ENCODE assay signal across 20 cellular contexts in the genomic region with DNA sequence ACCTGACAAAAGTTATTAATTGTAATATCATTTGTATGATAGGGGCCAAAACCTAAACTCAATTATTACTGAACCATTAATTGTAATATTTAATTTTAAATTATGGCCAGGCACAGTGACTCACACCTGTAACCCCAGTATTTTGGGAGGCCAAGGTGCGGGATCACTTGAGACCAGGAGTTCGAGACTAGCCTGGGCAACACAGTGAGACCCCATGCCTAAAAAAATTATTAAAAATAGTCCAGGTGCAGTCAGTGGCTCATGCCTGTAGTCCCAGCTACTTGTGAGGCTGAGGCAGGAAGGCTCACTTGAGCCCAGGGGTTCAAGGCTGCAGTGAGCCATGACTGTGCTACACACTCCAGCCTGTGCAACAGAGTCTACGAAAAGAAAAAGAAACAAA. TPM values are rescaled to one million over a fixed set of nuclear protein-coding genes. Genes with fewer than 3 reads are reported as not detected.
DNase-seq lines count a peak whose midpoint lies in the region; ATAC-seq, FAIRE-seq and TF ChIP-seq lines count a peak whose summit lies in the region.
"Had no signal": no experiment of that assay in that cellular context is flagged by ENCODE, and none has a peak within 500 bp of the region (broad histone marks: within the 10 kb centered on the region; RNA-seq: fewer than 3 reads in every experiment).

No MANE protein-coding gene starts in this region.

- no peak overlapping the region for H3K27ac Mint-ChIP-seq in WTC11
- H3K27ac Mint-ChIP-seq: CD14-positive monocyte; CD4-positive, alpha-beta memory T cell; CD4-positive, CD25-positive, alpha-beta regulatory T cell; CD8-positive, alpha-beta memory T cell had no signal

- H2AFZ ChIP-seq in K562 (ENCODE audit: low read depth, low read length), result no peak overlapping the region

- DNase-seq in WTC11 (ENCODE audit: low spot score), result no peak
- DNase-seq in K562 (ENCODE audit: extremely low read depth in 1 of 4, low spot score in 3 of 4), result no peak
- no peak for DNase-seq in DMS53 (lab: John Stamatoyannopoulos, UW)
- no peak for DNase-seq in activated T-cell treated with anti-CD3 and anti-CD28 coated beads, Interleukin-2, amount 50 U/mL, for 48 hours
- DNase-seq: 8988T; ACHN; BE2C; C1 segment of cervical spinal cord; CD4-positive, alpha-beta memory T cell; CD4-positive, CD25-positive, alpha-beta regulatory T cell; CD8-positive, alpha-beta memory T cell; COR-L47; DMS 273 treated with DMSO at 0.1 percent for 48 hours; DMS153; DMS79 treated with DMSO at 0.1 percent for 48 hours; GF-D8 had no signal

- peaks cover 27% of the 10 kb centered on the region; the same call in 2 of the 3 replicates for H3K36me3 ChIP-seq in K562 (ENCODE audit: control insufficient read depth, insufficient read depth, low read length)
- H3K36me3 ChIP-seq: BE2C had no signal

- H4K20me1 ChIP-seq in K562 (replicated peaks; ENCODE audit: control insufficient read depth, insufficient read depth, low read length), result peaks cover 13% of the 10 kb centered on the region; the same call in 1 of the 2 replicates

- H3K4me1 ChIP-seq in K562 (replicated peaks in 1 of 2; ENCODE audit: control insufficient read depth in 2 of 2, insufficient read depth in 2 of 2, low read length in 2 of 2), result peaks cover 0 to 2% of the 10 kb centered on the region in 2 experiments; a peak in 1 of 5 replicates
- H3K4me1 ChIP-seq: BE2C had no signal

- H3K9me3 Mint-ChIP-seq in WTC11, result peaks cover 10% of the 10 kb centered on the region
- H3K9me3 Mint-ChIP-seq: CD14-positive monocyte; CD4-positive, alpha-beta memory T cell; CD4-positive, CD25-positive, alpha-beta regulatory T cell; CD8-positive, alpha-beta memory T cell had no signal

- POLR2A ChIA-PET in WTC11 (lab: Charles Lee) (interaction anchor here (1.9 kb wide), 1 partner anchor 18 kb away, joined by 7 read pairs; a partner anchor contains a TSS), K562 (lab: Yijun Ruan, JAX) (interaction anchor here (0.7 to 1.3 kb wide), 2 partner anchors 16 to 18 kb away, joined by 3 read pairs; a partner anchor contains a TSS)

- no peaks in the 10 kb centered on the region for H3K9me3 ChIP-seq in K562 (replicated peaks; ENCODE audit: control insufficient read depth, insufficient read depth, low read depth, low read length)
- H3K9me3 ChIP-seq: BE2C, BLaER1 had no signal

- no peak overlapping the region for H3K27ac ChIP-seq in K562 (ENCODE audit: extremely low read depth, low read depth, low read length)
- H3K27ac ChIP-seq: BLaER1 had no signal

- TF ChIP-seq RAD21 in K562 (CRISPR knock-in tag; conservative IDR thresholded peaks at IDR 0.05 in 1 of 2, IDR thresholded peaks at IDR 0.05 in 1 of 2), result no peak

- no peak for TF ChIP-seq CTCF in WTC11 (IDR thresholded peaks at IDR 0.05)
- no peak for TF ChIP-seq CTCF in K562 (IDR thresholded peaks at IDR 0.05 in 2 of 3, conservative IDR thresholded peaks at IDR 0.05 in 1 of 3; ENCODE audit: insufficient read depth in 2 of 3, low read depth in 1 of 3, low read length in 3 of 3)

- H3K4me1 Mint-ChIP-seq in WTC11, result peaks cover 28% of the 10 kb centered on the region

- H3K4me2 ChIP-seq in K562 (ENCODE audit: insufficient read depth, low read length), result no peak overlapping the region
- H3K4me2 ChIP-seq: BLaER1 had no signal

- H3K4me3 ChIP-seq in K562, result no peak overlapping the region
- H3K4me3 ChIP-seq: BLaER1 had no signal

- intact Hi-C loops in K562 (cut with micrococcal nuclease), result no loop called here

- H3K27me3 Mint-ChIP-seq in WTC11 (ENCODE audit: low read depth), result no peaks in the 10 kb centered on the region
- H3K27me3 Mint-ChIP-seq: CD4-positive, alpha-beta memory T cell; CD4-positive, CD25-positive, alpha-beta regulatory T cell; CD8-positive, alpha-beta memory T cell had no signal

- WGBS in K562 (ENCODE audit: insufficient coverage, low coverage, missing lambda C conversion rate), result 97% methylated on average over 3 of the region's 3 CpGs

- in situ Hi-C loops in K562 (cut with MboI), result no loop called here

- no peak overlapping the region for H3K4me3 Mint-ChIP-seq in WTC11
- H3K4me3 Mint-ChIP-seq: CD14-positive monocyte; CD4-positive, alpha-beta memory T cell; CD4-positive, CD25-positive, alpha-beta regulatory T cell; CD8-positive, alpha-beta memory T cell had no signal

- no peak for FAIRE-seq in K562 (lab: Jason Lieb, UNC)
- FAIRE-seq: GM12891, GM19239 had no signal

- CTCF ChIA-PET in WTC11 (lab: Charles Lee), result interaction anchor here (1.0 kb wide), 1 partner anchor 18 kb away, joined by 3 read pairs; a partner anchor contains a TSS
- CTCF ChIA-PET in K562 (lab: Yijun Ruan, JAX; ENCODE audit: low intra/inter-chr PET ratio), result no interaction called here

- peaks cover 99% of the 10 kb centered on the region for H3K79me2 ChIP-seq in K562 (ENCODE audit: control insufficient read depth, insufficient read depth, low read length)

- H3K9ac ChIP-seq in K562 (ENCODE audit: insufficient read depth in 1 of 2, low read depth in 2 of 2, low read length in 2 of 2), result no peak overlapping the region
- H3K9ac ChIP-seq: BLaER1 had no signal

- no peaks in the 10 kb centered on the region for H3K9me1 ChIP-seq in K562 (ENCODE audit: control insufficient read depth, insufficient read depth, low read length)

- H3K36me3 Mint-ChIP-seq in WTC11, result peaks cover 15% of the 10 kb centered on the region
- H3K36me3 Mint-ChIP-seq: CD14-positive monocyte; CD4-positive, alpha-beta memory T cell; CD4-positive, CD25-positive, alpha-beta regulatory T cell had no signal

- no peak for TF ChIP-seq EP300 in K562 (IDR thresholded peaks at IDR 0.05; ENCODE audit: low read length)

- H3K27me3 ChIP-seq in K562 (ENCODE audit: control insufficient read depth in 2 of 2, insufficient read depth in 2 of 2, low read length in 2 of 2), result no peaks in the 10 kb centered on the region
- H3K27me3 ChIP-seq: BE2C, BLaER1 had no signal

- no TSS peak for BruUV-seq in K562 (replicated peaks; lab: Mats Ljungman, UMichigan)

- no peak for ATAC-seq in WTC11
- ATAC-seq in K562, result peak; percentile 54

- TF ChIP-seq POLR2A in K562 (conservative IDR thresholded peaks at IDR 0.05), result no peak

RNA-seq across cellular contexts. Expression of a gene that starts 18.0 kb away (rescaled TPM):
- total RNA-seq in WTC11 (2021) (83.4 to 91.0 TPM (median 89.0 TPM) in 3 replicates), K562 (2014; rRNA removed) (45.7 and 50.3 TPM in 2 replicates), K562 (2014; rRNA removed; fragmentation: Illumina TruSeq; extraction: Trizol) (70.9 and 73.9 TPM in 2 replicates), K562 (2015; rRNA removed; fragmentation: Illumina TruSeq; extraction: Trizol) (52.1 and 55.4 TPM in 2 replicates), K562 (2021) (75.5 and 75.8 TPM in 2 replicates)
- 16.8 and 38.4 TPM in 2 replicates for total RNA-seq in K562 (2011; cell fraction: chromatin; rRNA removed; ENCODE audit: low replicate concordance)
- total RNA-seq in K562 (2011; cell fraction: nucleolus; rRNA removed), result 8.3 and 12.4 TPM in 2 replicates
- 18.7 and 34.4 TPM in 2 replicates for total RNA-seq in K562 (2011; cell fraction: nucleoplasm; rRNA removed)
- polyA plus RNA-seq in K562 (2011; rRNA removed) (59.3 and 64.8 TPM in 2 replicates), K562 (2014; fragmentation: Illumina TruSeq; extraction: Trizol) (53.3 and 57.2 TPM in 2 replicates), K562 (2014; fragmentation: Nextera tagmentation; extraction: Ambion mirVana) (10 to 100 TPM; 49.3 to 55.5 TPM), K562 (2014; rRNA removed) (36.2 and 41.7 TPM in 2 replicates)
- polyA plus RNA-seq in K562 (2011; cell fraction: cytosol; rRNA removed), result 11.1 and 20.7 TPM in 2 replicates
- 25.7 and 27.4 TPM in 2 replicates for polyA plus RNA-seq in K562 (2011; cell fraction: nucleus; rRNA removed)
- 24.5 and 35.5 TPM in 2 replicates for polyA plus RNA-seq in K562 (2012)
- 63.7 and 64.8 TPM in 2 replicates for polyA minus RNA-seq in K562 (2011; rRNA and poly(A)+ RNA removed)
- 35.0 and 42.0 TPM in 2 replicates for polyA minus RNA-seq in K562 (2011; cell fraction: cytosol; rRNA and poly(A)+ RNA removed)
- polyA minus RNA-seq in K562 (2011; cell fraction: nucleus; rRNA and poly(A)+ RNA removed), result 14.9 and 27.1 TPM in 2 replicates

RNA-seq across cellular contexts. Expression of a gene that starts 18.7 kb away (rescaled TPM):
- total RNA-seq in WTC11 (2021) (412 to 435 TPM (median 421 TPM) in 3 replicates), K562 (2014; rRNA removed) (127 and 147 TPM in 2 replicates), K562 (2014; rRNA removed; fragmentation: Illumina TruSeq; extraction: Trizol) (302 and 365 TPM in 2 replicates), K562 (2015; rRNA removed; fragmentation: Illumina TruSeq; extraction: Trizol) (247 and 260 TPM in 2 replicates), K562 (2021) (387 and 392 TPM in 2 replicates)
- 79.1 and 160 TPM in 2 replicates for total RNA-seq in K562 (2011; cell fraction: chromatin; rRNA removed; ENCODE audit: low replicate concordance)
- total RNA-seq in K562 (2011; cell fraction: nucleolus; rRNA removed), result 41.7 and 48.4 TPM in 2 replicates
- 91.3 and 181 TPM in 2 replicates for total RNA-seq in K562 (2011; cell fraction: nucleoplasm; rRNA removed)
- polyA plus RNA-seq in K562 (2011; rRNA removed) (467 and 587 TPM in 2 replicates), K562 (2014; fragmentation: Illumina TruSeq; extraction: Trizol) (399 and 469 TPM in 2 replicates), K562 (2014; fragmentation: Nextera tagmentation; extraction: Ambion mirVana) (100 to 1,000 TPM; 385 to 490 TPM), K562 (2014; rRNA removed) (353 and 354 TPM in 2 replicates)
- 218 and 393 TPM in 2 replicates for polyA plus RNA-seq in K562 (2011; cell fraction: cytosol; rRNA removed)
- 127 and 173 TPM in 2 replicates for polyA plus RNA-seq in K562 (2011; cell fraction: nucleus; rRNA removed)
- 209 and 259 TPM in 2 replicates for polyA plus RNA-seq in K562 (2012)
- 322 and 325 TPM in 2 replicates for polyA minus RNA-seq in K562 (2011; rRNA and poly(A)+ RNA removed)
- polyA minus RNA-seq in K562 (2011; cell fraction: cytosol; rRNA and poly(A)+ RNA removed), result 97.4 and 119 TPM in 2 replicates
- 63.0 and 105 TPM in 2 replicates for polyA minus RNA-seq in K562 (2011; cell fraction: nucleus; rRNA and poly(A)+ RNA removed)

RNA-seq across cellular contexts. Expression of a gene that starts 30.1 kb away (rescaled TPM):
- total RNA-seq in WTC11 (2021), result 12.6 to 15.6 TPM (median 14.6 TPM) in 3 replicates
- 23.6 and 58.4 TPM in 2 replicates for total RNA-seq in K562 (2011; cell fraction: chromatin; rRNA removed; ENCODE audit: low replicate concordance)
- total RNA-seq in K562 (2011; cell fraction: nucleolus; rRNA removed), result 11.5 and 13.7 TPM in 2 replicates
- 23.2 and 30.4 TPM in 2 replicates for total RNA-seq in K562 (2011; cell fraction: nucleoplasm; rRNA removed)
- 7.7 and 11.1 TPM in 2 replicates for total RNA-seq in K562 (2014; rRNA removed)
- 16.2 and 19.7 TPM in 2 replicates for total RNA-seq in K562 (2014; rRNA removed; fragmentation: Illumina TruSeq; extraction: Trizol)
- 12.6 and 13.7 TPM in 2 replicates for total RNA-seq in K562 (2015; rRNA removed; fragmentation: Illumina TruSeq; extraction: Trizol)
- total RNA-seq in K562 (2021), result 9.3 and 14.1 TPM in 2 replicates
- polyA plus RNA-seq in K562 (2011; rRNA removed), result 20.3 and 25.0 TPM in 2 replicates
- polyA plus RNA-seq in K562 (2011; cell fraction: cytosol; rRNA removed), result 4.5 and 11.3 TPM in 2 replicates
- 14.2 and 26.2 TPM in 2 replicates for polyA plus RNA-seq in K562 (2011; cell fraction: nucleus; rRNA removed)
- polyA plus RNA-seq in K562 (2012), result 6.4 and 6.5 TPM in 2 replicates
- polyA plus RNA-seq in K562 (2014; fragmentation: Illumina TruSeq; extraction: Trizol), result 11.2 and 11.4 TPM in 2 replicates
- polyA plus RNA-seq in K562 (2014; fragmentation: Nextera tagmentation; extraction: Ambion mirVana), result 10 to 100 TPM; 16.8 to 29.7 TPM
- polyA plus RNA-seq in K562 (2014; rRNA removed), result 8.6 and 8.8 TPM in 2 replicates
- 40.2 and 41.6 TPM in 2 replicates for polyA minus RNA-seq in K562 (2011; rRNA and poly(A)+ RNA removed)
- polyA minus RNA-seq in K562 (2011; cell fraction: cytosol; rRNA and poly(A)+ RNA removed), result 6.3 and 9.5 TPM in 2 replicates
- polyA minus RNA-seq in K562 (2011; cell fraction: nucleus; rRNA and poly(A)+ RNA removed), result 17.1 and 32.8 TPM in 2 replicates

RNA-seq across cellular contexts. Expression of a gene that starts 50.0 kb away (rescaled TPM):
- total RNA-seq in WTC11 (2021) (113 to 138 TPM (median 116 TPM) in 3 replicates), K562 (2014; rRNA removed) (142 and 175 TPM in 2 replicates), K562 (2014; rRNA removed; fragmentation: Illumina TruSeq; extraction: Trizol) (178 and 198 TPM in 2 replicates), K562 (2015; rRNA removed; fragmentation: Illumina TruSeq; extraction: Trizol) (143 and 155 TPM in 2 replicates), K562 (2021) (202 and 205 TPM in 2 replicates)
- total RNA-seq in K562 (2011; cell fraction: chromatin; rRNA removed; ENCODE audit: low replicate concordance), result 163 and 301 TPM in 2 replicates
- total RNA-seq in K562 (2011; cell fraction: nucleolus; rRNA removed), result 80.3 and 81.5 TPM in 2 replicates
- total RNA-seq in K562 (2011; cell fraction: nucleoplasm; rRNA removed), result 140 and 145 TPM in 2 replicates
- polyA plus RNA-seq in K562 (2011; rRNA removed) (145 and 208 TPM in 2 replicates), K562 (2014; fragmentation: Illumina TruSeq; extraction: Trizol) (185 and 311 TPM in 2 replicates), K562 (2014; fragmentation: Nextera tagmentation; extraction: Ambion mirVana) (100 to 1,000 TPM; 300 to 341 TPM), K562 (2014; rRNA removed) (96.2 and 124 TPM in 2 replicates)
- 37.0 and 57.4 TPM in 2 replicates for polyA plus RNA-seq in K562 (2011; cell fraction: cytosol; rRNA removed)
- polyA plus RNA-seq in K562 (2011; cell fraction: nucleus; rRNA removed), result 76.3 and 90.4 TPM in 2 replicates
- 124 and 146 TPM in 2 replicates for polyA plus RNA-seq in K562 (2012)
- polyA minus RNA-seq in K562 (2011; rRNA and poly(A)+ RNA removed), result 595 and 707 TPM in 2 replicates
- 124 and 152 TPM in 2 replicates for polyA minus RNA-seq in K562 (2011; cell fraction: cytosol; rRNA and poly(A)+ RNA removed)
- 88.9 and 167 TPM in 2 replicates for polyA minus RNA-seq in K562 (2011; cell fraction: nucleus; rRNA and poly(A)+ RNA removed)
